ENCODE assay signal across 1 cellular context in genomic region chr12:53676715-53677611, GRCh38.
TF ChIP-seq lines count a peak whose summit lies in the region.

No MANE protein-coding gene starts in this region.

TF ChIP-seq in endothelial cell of umbilical vein, 7 proteins besides CTCF, POLR2A, EP300 and RAD21:
- TF ChIP-seq EZH2 (IDR thresholded peaks at IDR 0.05; ENCODE audit: borderline replicate concordance, low read depth, low read length, severe bottlenecking) (peak; percentile 23), GATA2 (IDR thresholded peaks at IDR 0.05; ENCODE audit: insufficient read depth, insufficient read length, low read depth, low read length) (no peak)
